ENCODE assay signal across 1 cellular context in genomic region chr19:35533822-35534521, GRCh38.
TF ChIP-seq lines count a peak whose summit lies in the region.

No MANE protein-coding gene starts in this region.

TF ChIP-seq in GM23338, 12 proteins besides CTCF, POLR2A, EP300 and RAD21 (continued from another document):
- TF ChIP-seq, protein P1, sequence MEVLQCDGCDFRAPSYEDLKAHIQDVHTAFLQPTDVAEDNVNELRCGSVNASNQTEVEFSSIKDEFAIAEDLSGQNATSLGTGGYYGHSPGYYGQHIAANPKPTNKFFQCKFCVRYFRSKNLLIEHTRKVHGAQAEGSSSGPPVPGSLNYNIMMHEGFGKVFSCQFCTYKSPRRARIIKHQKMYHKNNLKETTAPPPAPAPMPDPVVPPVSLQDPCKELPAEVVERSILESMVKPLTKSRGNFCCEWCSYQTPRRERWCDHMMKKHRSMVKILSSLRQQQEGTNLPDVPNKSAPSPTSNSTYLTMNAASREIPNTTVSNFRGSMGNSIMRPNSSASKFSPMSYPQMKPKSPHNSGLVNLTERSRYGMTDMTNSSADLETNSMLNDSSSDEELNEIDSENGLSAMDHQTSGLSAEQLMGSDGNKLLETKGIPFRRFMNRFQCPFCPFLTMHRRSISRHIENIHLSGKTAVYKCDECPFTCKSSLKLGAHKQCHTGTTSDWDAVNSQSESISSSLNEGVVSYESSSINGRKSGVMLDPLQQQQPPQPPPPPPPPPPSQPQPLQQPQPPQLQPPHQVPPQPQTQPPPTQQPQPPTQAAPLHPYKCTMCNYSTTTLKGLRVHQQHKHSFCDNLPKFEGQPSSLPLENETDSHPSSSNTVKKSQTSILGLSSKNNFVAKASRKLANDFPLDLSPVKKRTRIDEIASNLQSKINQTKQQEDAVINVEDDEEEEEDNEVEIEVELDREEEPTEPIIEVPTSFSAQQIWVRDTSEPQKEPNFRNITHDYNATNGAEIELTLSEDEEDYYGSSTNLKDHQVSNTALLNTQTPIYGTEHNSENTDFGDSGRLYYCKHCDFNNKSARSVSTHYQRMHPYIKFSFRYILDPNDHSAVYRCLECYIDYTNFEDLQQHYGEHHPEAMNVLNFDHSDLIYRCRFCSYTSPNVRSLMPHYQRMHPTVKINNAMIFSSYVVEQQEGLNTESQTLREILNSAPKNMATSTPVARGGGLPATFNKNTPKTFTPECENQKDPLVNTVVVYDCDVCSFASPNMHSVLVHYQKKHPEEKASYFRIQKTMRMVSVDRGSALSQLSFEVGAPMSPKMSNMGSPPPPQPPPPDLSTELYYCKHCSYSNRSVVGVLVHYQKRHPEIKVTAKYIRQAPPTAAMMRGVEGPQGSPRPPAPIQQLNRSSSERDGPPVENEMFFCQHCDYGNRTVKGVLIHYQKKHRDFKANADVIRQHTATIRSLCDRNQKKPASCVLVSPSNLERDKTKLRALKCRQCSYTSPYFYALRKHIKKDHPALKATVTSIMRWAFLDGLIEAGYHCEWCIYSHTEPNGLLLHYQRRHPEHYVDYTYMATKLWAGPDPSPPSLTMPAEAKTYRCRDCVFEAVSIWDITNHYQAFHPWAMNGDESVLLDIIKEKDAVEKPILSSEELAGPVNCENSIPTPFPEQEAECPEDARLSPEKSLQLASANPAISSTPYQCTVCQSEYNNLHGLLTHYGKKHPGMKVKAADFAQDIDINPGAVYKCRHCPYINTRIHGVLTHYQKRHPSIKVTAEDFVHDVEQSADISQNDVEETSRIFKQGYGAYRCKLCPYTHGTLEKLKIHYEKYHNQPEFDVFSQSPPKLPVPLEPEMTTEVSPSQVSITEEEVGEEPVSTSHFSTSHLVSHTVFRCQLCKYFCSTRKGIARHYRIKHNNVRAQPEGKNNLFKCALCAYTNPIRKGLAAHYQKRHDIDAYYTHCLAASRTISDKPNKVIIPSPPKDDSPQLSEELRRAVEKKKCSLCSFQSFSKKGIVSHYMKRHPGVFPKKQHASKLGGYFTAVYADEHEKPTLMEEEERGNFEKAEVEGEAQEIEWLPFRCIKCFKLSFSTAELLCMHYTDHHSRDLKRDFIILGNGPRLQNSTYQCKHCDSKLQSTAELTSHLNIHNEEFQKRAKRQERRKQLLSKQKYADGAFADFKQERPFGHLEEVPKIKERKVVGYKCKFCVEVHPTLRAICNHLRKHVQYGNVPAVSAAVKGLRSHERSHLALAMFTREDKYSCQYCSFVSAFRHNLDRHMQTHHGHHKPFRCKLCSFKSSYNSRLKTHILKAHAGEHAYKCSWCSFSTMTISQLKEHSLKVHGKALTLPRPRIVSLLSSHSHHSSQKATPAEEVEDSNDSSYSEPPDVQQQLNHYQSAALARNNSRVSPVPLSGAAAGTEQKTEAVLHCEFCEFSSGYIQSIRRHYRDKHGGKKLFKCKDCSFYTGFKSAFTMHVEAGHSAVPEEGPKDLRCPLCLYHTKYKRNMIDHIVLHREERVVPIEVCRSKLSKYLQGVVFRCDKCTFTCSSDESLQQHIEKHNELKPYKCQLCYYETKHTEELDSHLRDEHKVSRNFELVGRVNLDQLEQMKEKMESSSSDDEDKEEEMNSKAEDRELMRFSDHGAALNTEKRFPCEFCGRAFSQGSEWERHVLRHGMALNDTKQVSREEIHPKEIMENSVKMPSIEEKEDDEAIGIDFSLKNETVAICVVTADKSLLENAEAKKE (CRISPR knock-in tag; IDR thresholded peaks at IDR 0.05), result no peak
- TF ChIP-seq ETS1 (IDR thresholded peaks at IDR 0.05) (no peak), NANOG (IDR thresholded peaks at IDR 0.05; ENCODE audit: borderline replicate concordance) (no peak), POLR2AphosphoS5 (IDR thresholded peaks at IDR 0.05; ENCODE audit: low read depth) (no peak; the same call in 1 of the 2 replicates)
